8 cellular contexts compared by ENCODE assay signal in the genomic region with DNA sequence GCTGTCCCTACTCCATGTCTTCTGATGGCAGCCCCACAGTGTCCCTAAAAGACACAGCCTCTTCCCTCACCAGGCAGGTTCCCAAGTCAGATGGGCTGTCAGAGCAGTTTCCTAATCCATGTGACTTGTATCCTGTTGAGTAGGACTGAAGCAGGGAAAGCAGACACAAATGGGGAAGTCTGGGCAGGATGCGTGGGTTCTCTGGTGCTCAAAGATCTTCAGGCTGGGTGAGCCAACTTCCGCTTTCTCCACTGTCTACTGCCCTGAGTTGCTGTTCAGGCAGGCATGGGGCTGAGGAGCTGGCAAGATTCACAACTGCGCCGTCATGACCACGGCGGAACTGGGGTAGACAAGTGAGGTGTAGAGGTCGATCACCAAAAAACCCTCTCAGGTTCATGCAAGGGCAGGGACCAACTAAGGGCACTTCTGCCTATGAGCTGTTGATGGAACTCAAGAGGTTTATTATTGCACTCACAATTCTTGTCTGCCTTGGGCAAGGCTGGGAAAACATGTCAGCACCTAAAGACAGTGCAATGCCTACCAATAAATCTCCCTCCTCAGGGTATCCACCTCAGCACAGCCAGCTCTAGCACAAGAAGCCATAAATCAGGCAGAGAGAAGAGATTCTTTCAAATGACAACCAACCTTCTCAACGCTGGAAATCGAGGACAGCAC.
A peak's percentile ranks its signal among the peaks of the same experiment; 100 is the strongest.
DNase-seq lines count a peak whose midpoint lies in the region; ATAC-seq and TF ChIP-seq lines count a peak whose summit lies in the region.

No MANE protein-coding gene starts in this region.

- H3K4me2 ChIP-seq in OCI-LY3 (ENCODE audit: low read length) (peak overlapping the region; percentile 62), osteoblast (ENCODE audit: insufficient read depth, low read length) (no peak overlapping the region)

- peak; percentile 99 for DNase-seq in GF-D8 (lab: John Stamatoyannopoulos, UW)
- DNase-seq in activated naive CD4-positive, alpha-beta T cell treated with Interleukin-2 at 50 U/mL for 16 hours, result peak; percentile 70
- peak; percentile 55 to 58 for DNase-seq in hippocampal formation (lab: John Stamatoyannopoulos, UW)
- DNase-seq in stimulated activated CD8-positive, alpha-beta memory T cell treated with anti-CD3 and anti-CD28 coated beads, Interleukin-12 subunit alpha, Interleukin-12 subunit beta, amount 100 ng/mL, for 1 hour (ENCODE audit: low read depth), result peak; percentile 49
- DNase-seq in osteoblast (ENCODE audit: insufficient read length, low spot score, missing footprints), result no peak
- no peak for DNase-seq in NCI-H1930 (lab: John Stamatoyannopoulos, UW)

- peak overlapping the region; percentile 48 for H3K9ac ChIP-seq in OCI-LY3 (ENCODE audit: low read length)

- no peak overlapping the region for H2AFZ ChIP-seq in OCI-LY3 (ENCODE audit: low read depth, low read length)
- no peak overlapping the region for H2AFZ ChIP-seq in osteoblast (ENCODE audit: low read length)

- ATAC-seq in HG02571 (IDR thresholded peaks at IDR 0.05; ENCODE audit: unreplicated experiment), result peak; percentile 67

- H3K4me1 ChIP-seq in OCI-LY3 (ENCODE audit: low read length) (peaks cover 52% of the 10 kb centered on the region), osteoblast (ENCODE audit: insufficient read depth, low read length) (peaks cover 24% of the 10 kb centered on the region)

- H3K27me3 ChIP-seq in OCI-LY3 (ENCODE audit: low read depth, low read length) (no peaks in the 10 kb centered on the region), osteoblast (ENCODE audit: insufficient read depth, low read length) (no peaks in the 10 kb centered on the region)

- H3K4me3 ChIP-seq in OCI-LY3 (ENCODE audit: low read length), result peak overlapping the region; percentile 48
- H3K4me3 ChIP-seq in osteoblast (ENCODE audit: insufficient read depth, low read length), result no peak overlapping the region

- TF ChIP-seq CTCF in OCI-LY3 (IDR thresholded peaks at IDR 0.05; ENCODE audit: low read depth, low read length) (no peak), osteoblast (IDR thresholded peaks at IDR 0.05; ENCODE audit: extremely low read depth, low read depth, low read length) (no peak)

- H3K36me3 ChIP-seq in OCI-LY3 (replicated peaks; ENCODE audit: low read depth, low read length), result peaks cover 36% of the 10 kb centered on the region
- H3K36me3 ChIP-seq in osteoblast (ENCODE audit: insufficient read depth, low read length), result no peaks in the 10 kb centered on the region

- H3K27ac ChIP-seq in OCI-LY3 (ENCODE audit: low read length) (peak overlapping the region; percentile 84), osteoblast (ENCODE audit: low read depth, low read length) (no peak overlapping the region)

- H3K79me2 ChIP-seq in OCI-LY3 (ENCODE audit: low read length) (peaks cover 100% of the 10 kb centered on the region), osteoblast (ENCODE audit: insufficient read depth, low read length) (peaks cover 79% of the 10 kb centered on the region)

- H4K20me1 ChIP-seq in OCI-LY3 (ENCODE audit: insufficient read depth, low read length), result peaks cover 93% of the 10 kb centered on the region
- peaks cover 18% of the 10 kb centered on the region for H4K20me1 ChIP-seq in osteoblast (ENCODE audit: insufficient read depth, low read length)

- H3K9me3 ChIP-seq in OCI-LY3 (ENCODE audit: insufficient read depth, low read length), result no peaks in the 10 kb centered on the region
- no peaks in the 10 kb centered on the region for H3K9me3 ChIP-seq in osteoblast (ENCODE audit: low read depth, low read length)

Comparison
In these comparisons a context has a peak if more than half of its experiments do, and no peak if none do; other contexts are left out.
1. DNase-seq: peak in GF-D8 (single experiment), activated naive CD4-positive, alpha-beta T cell treated with Interleukin-2 at 50 U/mL for 16 hours (single experiment), hippocampal formation (2 of 2) and stimulated activated CD8-positive, alpha-beta memory T cell treated with anti-CD3 and anti-CD28 coated beads, Interleukin-12 subunit alpha, Interleukin-12 subunit beta, amount 100 ng/mL, for 1 hour (single experiment); none in osteoblast (single experiment) and NCI-H1930 (0 of 2).